ENCODE assay signal across 2 cellular contexts in genomic region chr6:77512554-77512953, GRCh38.
TF ChIP-seq lines count a peak whose summit lies in the region.

No MANE protein-coding gene starts in this region.

TF ChIP-seq in HepG2, 621 proteins besides CTCF, POLR2A, EP300 and RAD21:
- TF ChIP-seq REPIN1 (CRISPR knock-in tag; IDR thresholded peaks at IDR 0.05; ENCODE audit: borderline replicate concordance, low read depth) (no peak), MNT (IDR thresholded peaks at IDR 0.05) (peak; percentile 97)

TF ChIP-seq in endothelial cell of umbilical vein, 7 proteins besides CTCF, POLR2A, EP300 and RAD21:
- no peak for TF ChIP-seq EZH2 (IDR thresholded peaks at IDR 0.05; ENCODE audit: borderline replicate concordance, low read depth, low read length, severe bottlenecking)
- TF ChIP-seq MAX (IDR thresholded peaks at IDR 0.05; ENCODE audit: insufficient read depth, insufficient read length), result peak; percentile 62
